Comparison of ENCODE assay signal across 8 cellular contexts in genomic region chr1:109655624-109656519, GRCh38. TPM values are rescaled to one million over a fixed set of nuclear protein-coding genes. Genes with fewer than 3 reads are reported as not detected.
DNase-seq lines count a peak whose midpoint lies in the region; ATAC-seq and TF ChIP-seq lines count a peak whose summit lies in the region.

Gene GSTM4, plus strand, starts transcription at chr1:109656099. Its CDS starts 291 bp downstream, at chr1:109656390.

- H3K27ac ChIP-seq in ovary (peak within 1 kb of the TSS; percentile 16 to 94), thymus (ENCODE audit: low read depth) (peak within 1 kb of the TSS; percentile 53)

- peaks cover 9% of the 10 kb centered on the region for H3K4me1 Mint-ChIP-seq in activated naive CD8-positive, alpha-beta T cell treated with anti-CD3 and anti-CD28 coated beads for 36 hours

- peak within 1 kb of the TSS; percentile 86 for H3K4me3 Mint-ChIP-seq in activated naive CD8-positive, alpha-beta T cell treated with anti-CD3 and anti-CD28 coated beads for 36 hours

- ATAC-seq in GM21529 (IDR thresholded peaks at IDR 0.05; ENCODE audit: unreplicated experiment), result peak; percentile 87
- ATAC-seq in Right ventricle myocardium superior (ENCODE audit: poor library complexity), result peak; percentile 98

- H3K9me3 Mint-ChIP-seq in activated naive CD8-positive, alpha-beta T cell treated with anti-CD3 and anti-CD28 coated beads for 36 hours, result no peaks in the 10 kb centered on the region

- peak in 1 of 3 donors; percentile 10 for TF ChIP-seq CTCF in ovary (IDR thresholded peaks at IDR 0.05)

- peaks cover 22% of the 10 kb centered on the region for H3K4me1 ChIP-seq in ovary (ENCODE audit: insufficient read depth)
- H3K4me1 ChIP-seq in thymus (ENCODE audit: control insufficient read depth, insufficient read depth, low read length), result peaks cover 3% of the 10 kb centered on the region

- TF ChIP-seq EP300 in ovary (IDR thresholded peaks at IDR 0.05), result no peak

- intact Hi-C loops in Right ventricle myocardium superior (cut with DNase I), result no loop called here
- intact Hi-C loops in ovary (cut with DNase I), result no loop called here

- H3K27ac Mint-ChIP-seq in activated naive CD8-positive, alpha-beta T cell treated with anti-CD3 and anti-CD28 coated beads for 36 hours, result peak within 1 kb of the TSS; percentile 57

- H3K27me3 Mint-ChIP-seq in activated naive CD8-positive, alpha-beta T cell treated with anti-CD3 and anti-CD28 coated beads for 36 hours, result peaks cover 9% of the 10 kb centered on the region

- H3K9me3 ChIP-seq in ovary (no peaks in the 10 kb centered on the region), thymus (ENCODE audit: control insufficient read depth) (no peaks in the 10 kb centered on the region)

- H3K36me3 Mint-ChIP-seq in activated naive CD8-positive, alpha-beta T cell treated with anti-CD3 and anti-CD28 coated beads for 36 hours, result no peaks in the 10 kb centered on the region

- WGBS in ovary, 3 donors, result 1 to 2% (median 2%) methylated on average over 39 to 53 of the region's 53 CpGs
- 3% methylated on average over 53 of the region's 53 CpGs for WGBS in thymus

- H3K36me3 ChIP-seq in ovary, result no peaks in the 10 kb centered on the region
- H3K36me3 ChIP-seq in thymus (ENCODE audit: control insufficient read depth, insufficient read depth), result no peaks in the 10 kb centered on the region

- DNase-seq in EL, result peak; percentile 81
- DNase-seq in KG1 (lab: John Stamatoyannopoulos, UW), result peak; percentile 59
- DNase-seq in SKM-1 treated with dmso at 0.1 percent for 144 hours (lab: John Stamatoyannopoulos, UW; ENCODE audit: unreplicated experiment), result peak; percentile 73
- peak; percentile 59 for DNase-seq in activated naive CD8-positive, alpha-beta T cell treated with anti-CD3 and anti-CD28 coated beads for 36 hours
- peak; percentile 94 for DNase-seq in Right ventricle myocardium superior
- DNase-seq in ovary, result peak; percentile 93 to 96 (median 94)

- H3K27me3 ChIP-seq in ovary (no peaks in the 10 kb centered on the region), thymus (ENCODE audit: control insufficient read depth, insufficient read depth) (no peaks in the 10 kb centered on the region)

- TF ChIP-seq POLR2A in ovary (IDR thresholded peaks at IDR 0.05), result peak; percentile 64

- H3K4me3 ChIP-seq in ovary (peak within 1 kb of the TSS; percentile 59), thymus (ENCODE audit: low read length) (peak within 1 kb of the TSS; percentile 83)

RNA-seq across cellular contexts. Expression of gene GSTM4, which starts in this region (rescaled TPM):
- 1 to 10 TPM; 2.4 to 3.0 TPM for total RNA-seq in activated naive CD8-positive, alpha-beta T cell treated with anti-CD3 and anti-CD28 coated beads for 36 hours
- total RNA-seq in Right ventricle myocardium superior, result 37.3 TPM
- 10 to 100 TPM; 23.0 to 91.8 (median 47.2) TPM for total RNA-seq in ovary
- polyA plus RNA-seq in ovary, result 100 to 1,000 TPM in 1 of 2 donors, 10 to 100 TPM in 1; 43.3 to 116 TPM
- polyA plus RNA-seq in thymus, result 15.6 TPM

Comparison
In these comparisons a context has a peak if more than half of its experiments do, and no peak if none do; other contexts are left out.
1. Peak in every context shown above with its lines: DNase-seq, ATAC-seq, H3K4me3 ChIP-seq and H3K27ac ChIP-seq.